10 cellular contexts compared by ENCODE assay signal in genomic region chr5:127871448-127872153, GRCh38.
A peak's percentile ranks its signal among the peaks of the same experiment; 100 is the strongest.
DNase-seq lines count a peak whose midpoint lies in the region; TF ChIP-seq lines count a peak whose summit lies in the region.
"Had no signal": no experiment of that assay in that cellular context is flagged by ENCODE, and none has a peak within 500 bp of the region (broad histone marks: within the 10 kb centered on the region; RNA-seq: fewer than 3 reads in every experiment).

No MANE protein-coding gene starts in this region.

- no peak for TF ChIP-seq CTCF in adrenal gland (IDR thresholded peaks at IDR 0.05)
- no peak for TF ChIP-seq CTCF in fibroblast of the aortic adventitia (IDR thresholded peaks at IDR 0.05; ENCODE audit: insufficient read depth, low read length)
- no peak for TF ChIP-seq CTCF in sigmoid colon (IDR thresholded peaks at IDR 0.05)
- TF ChIP-seq CTCF in GM10266 (IDR thresholded peaks at IDR 0.05; ENCODE audit: control insufficient read depth, insufficient read depth, low read depth, missing control alignments) = no peak
- no peak for TF ChIP-seq CTCF in nephron progenitor cell (IDR thresholded peaks at IDR 0.05)

- WGBS in adrenal gland, 4 donors = 34 to 46% (median 38%) methylated on average over 8 of the region's 8 CpGs
- WGBS in sigmoid colon, 2 donors = 72 to 77% methylated on average over 8 of the region's 8 CpGs

- no peak overlapping the region for H3K4me3 Mint-ChIP-seq in nephron progenitor cell

- H3K27me3 ChIP-seq in adrenal gland (no peaks in the 10 kb centered on the region), sigmoid colon (no peaks in the 10 kb centered on the region)

- no peak for TF ChIP-seq EP300 in sigmoid colon (IDR thresholded peaks at IDR 0.05)

- H3K4me1 ChIP-seq in adrenal gland (replicated peaks in 1 of 2) (peaks cover 38 to 52% of the 10 kb centered on the region in 2 donors), sigmoid colon (peaks cover 0 to 32% (median 26%) of the 10 kb centered on the region in 4 donors)

- H3K27ac ChIP-seq in adrenal gland = peak overlapping the region; percentile 39 to 85 (median 68)
- peak overlapping the region in 3 of 4 donors; percentile 41 to 58 (median 46) for H3K27ac ChIP-seq in sigmoid colon

- H3K9me3 Mint-ChIP-seq in nephron progenitor cell = no peaks in the 10 kb centered on the region

- H3K4me3 ChIP-seq in adrenal gland (no peak overlapping the region), fibroblast of the aortic adventitia (ENCODE audit: low read depth, low read length) (no peak overlapping the region), sigmoid colon (no peak overlapping the region)

- no peak overlapping the region for H3K27ac Mint-ChIP-seq in nephron progenitor cell

- peaks cover 9% of the 10 kb centered on the region for H3K27me3 Mint-ChIP-seq in nephron progenitor cell (ENCODE audit: low read depth, poor library complexity)

- DNase-seq in EL (peak; percentile 6), adrenal gland (peak in 1 of 7 donors; percentile 34), fibroblast of the aortic adventitia (ENCODE audit: low read depth) (peak; percentile 69), sigmoid colon (no peak), GM10266 (ENCODE audit: extremely low spot score) (no peak), glomerular visceral epithelial cell (ENCODE audit: extremely low spot score) (no peak), nephron progenitor cell (no peak), cerebellar nuclear complex (lab: John Stamatoyannopoulos, UW) (no peak)
- DNase-seq: activated CD4-positive, alpha-beta T cell treated with anti-CD3 and anti-CD28 coated beads for 4 hours; GDM1 had no signal

- intact Hi-C loops in adrenal gland (cut with DNase I) (loop anchor here in 1 of 2 donors (10.0 kb wide), 1 partner anchor 333 kb away; no protein-coding TSS in a partner anchor), sigmoid colon (cut with DNase I) (loop anchor here (2.0 to 10.0 kb wide), 4 partner anchors 79 to 307 kb away; partner anchors contain the start of gene SLC12A2)

- H3K9me3 ChIP-seq in adrenal gland (replicated peaks in 1 of 3) (no peaks in the 10 kb centered on the region), sigmoid colon (peaks cover 0 to 3% (median 0%) of the 10 kb centered on the region in 4 donors)

- H3K4me1 Mint-ChIP-seq in nephron progenitor cell = peaks cover 7% of the 10 kb centered on the region

- H3K36me3 Mint-ChIP-seq in nephron progenitor cell (ENCODE audit: low read depth) = no peaks in the 10 kb centered on the region

- H3K36me3 ChIP-seq in adrenal gland (replicated peaks in 1 of 2) = no peaks in the 10 kb centered on the region
- no peaks in the 10 kb centered on the region for H3K36me3 ChIP-seq in sigmoid colon

- no peak for TF ChIP-seq POLR2A in adrenal gland (IDR thresholded peaks at IDR 0.05)
- no peak for TF ChIP-seq POLR2A in sigmoid colon (IDR thresholded peaks at IDR 0.05)

Comparison
In these comparisons a context has a peak if more than half of its experiments do, and no peak if none do; other contexts are left out.
1. DNase-seq: peak in EL (single experiment) and fibroblast of the aortic adventitia (single experiment); none in sigmoid colon (single experiment), GM10266 (single experiment), glomerular visceral epithelial cell (single experiment), nephron progenitor cell (single experiment) and cerebellar nuclear complex (0 of 2).